Comparison of ENCODE assay signal across 25 cellular contexts in genomic region chr1:90361026-90361425, GRCh38.
"Had no signal": no experiment of that assay in that cellular context is flagged by ENCODE, and none has a peak within 500 bp of the region (broad histone marks: within the 10 kb centered on the region; RNA-seq: fewer than 3 reads in every experiment).

No MANE protein-coding gene starts in this region.

- H3K4me1 ChIP-seq: parathyroid adenoma, psoas muscle, right lobe of liver, sigmoid colon, stomach, tibial nerve, upper lobe of left lung, vagina had no signal

- ATAC-seq: psoas muscle; right cardiac atrium; right lobe of liver; stimulated activated effector memory CD8-positive, alpha-beta T cell treated with anti-CD3 and anti-CD28 coated beads, Interleukin-12 subunit alpha, Interleukin-12 subunit beta, amount 100 ng/mL, for 72 hours; stimulated activated naive B cell treated with anti-CD40 and anti-IgM and Interleukin-4, amounts not matched to agents 10 μg/mL and 1 μg/mL and 100 μg/mL, for 72 hours had no signal

- H3K27me3 ChIP-seq: neural progenitor cell, ovary, right lobe of liver, sigmoid colon, stomach, thyroid gland, tibial nerve, upper lobe of left lung, vagina had no signal

- H3K4me2 ChIP-seq: neural progenitor cell had no signal

- H3K27ac ChIP-seq: neural progenitor cell, ovary, parathyroid adenoma, psoas muscle, right lobe of liver, sigmoid colon, stomach, thoracic aorta, thyroid gland, tibial nerve, upper lobe of left lung, vagina had no signal

- DNase-seq: occipital lobe; ovary; posterior cingulate gyrus; psoas muscle; right cardiac atrium; right lobe of liver; sigmoid colon; small intestine; stimulated activated CD4-positive, alpha-beta T cell treated with anti-CD3 and anti-CD28 coated beads, Interleukin-15, amount 100 ng/mL, for 24 hours; stimulated activated CD4-positive, alpha-beta T cell treated with anti-CD3 and anti-CD28 coated beads, Interleukin-2, amount 100 ng/mL, for 24 hours; stimulated activated CD4-positive, alpha-beta T cell treated with anti-CD3 and anti-CD28 coated beads, Interleukin-2, amount 100 ng/mL, for 48 hours; stimulated activated CD4-positive, alpha-beta T cell treated with anti-CD3 and anti-CD28 coated beads, Interleukin-4, amount 100 ng/mL, for 24 hours; stimulated activated naive B cell treated with anti-CD40 and anti-IgM and Interleukin-4, amounts not matched to agents 10 μg/mL and 1 μg/mL and 100 μg/mL, for 72 hours; stimulated activated naive CD4-positive, alpha-beta T cell treated with Interleukin-2 at 50 U/mL for 16 hours; stomach; thyroid gland; trophoblast cell; upper lobe of left lung had no signal

- H3K4me3 ChIP-seq: neural progenitor cell, ovary, psoas muscle, right lobe of liver, sigmoid colon, stomach, thoracic aorta, thyroid gland, tibial nerve, upper lobe of left lung, vagina had no signal

- H3K36me3 ChIP-seq: neural progenitor cell, ovary, right lobe of liver, sigmoid colon, stomach, thoracic aorta, thyroid gland, tibial nerve, upper lobe of left lung, vagina had no signal

- H3K79me2 ChIP-seq: parathyroid adenoma had no signal

- FAIRE-seq: small intestine, urothelium cell line had no signal

- H2AFZ ChIP-seq: neural progenitor cell, parathyroid adenoma had no signal

- H3K9me3 ChIP-seq: ovary, psoas muscle, right lobe of liver, sigmoid colon, stomach, thoracic aorta, thyroid gland, tibial nerve, upper lobe of left lung, vagina had no signal

- H3K9ac ChIP-seq: neural progenitor cell, parathyroid adenoma had no signal
